ENCODE assay signal across 6 cellular contexts in the genomic region with DNA sequence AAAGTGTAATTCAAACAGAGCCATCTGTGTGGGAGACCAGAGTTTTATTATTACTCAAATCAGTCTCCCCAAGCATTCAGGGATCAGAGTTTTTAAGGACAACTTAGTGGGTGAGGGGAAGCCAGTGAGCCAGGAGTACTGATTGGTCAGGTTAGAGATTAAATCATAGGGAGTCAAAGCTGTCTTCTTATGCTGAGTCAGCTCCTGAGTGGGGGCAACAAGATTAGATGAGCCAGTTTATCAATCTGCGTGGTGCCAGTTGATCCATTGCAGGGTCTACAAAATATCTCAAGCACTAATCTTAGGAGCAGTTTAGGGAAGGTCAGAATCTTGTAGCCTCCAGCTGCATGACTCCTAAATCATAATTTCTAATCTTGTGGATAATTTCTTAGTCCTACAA.
DNase-seq lines count a peak whose midpoint lies in the region; ATAC-seq, FAIRE-seq and TF ChIP-seq lines count a peak whose summit lies in the region.
"Not testable (repeated sequence)": the region's sequence is repeated elsewhere in the genome, so short reads cannot be mapped to it uniquely, and the experiment has no call there.

No MANE protein-coding gene starts in this region.

- H4K8ac ChIP-seq in H9 (replicated peaks; ENCODE audit: insufficient read length, low read depth, low read length); H1 (ENCODE audit: extremely low read depth, insufficient read depth, low read length): not testable (repeated sequence)

- not testable (repeated sequence) for H2BK120ac ChIP-seq in H9 (ENCODE audit: low read depth, low read length, poor library complexity, severe bottlenecking); H1 (replicated peaks; ENCODE audit: low read depth, low read length)

- FAIRE-seq in A549 (lab: Jason Lieb, UNC); H1 (lab: Jason Lieb, UNC): not testable (repeated sequence)

- H3K27ac ChIP-seq in A549; H9 (ENCODE audit: insufficient read length, low read depth, low read length); H1 (ENCODE audit: low read depth, low read length); iPS-20b (ENCODE audit: low read length): not testable (repeated sequence)
- H3K27ac ChIP-seq in HUES64 (ENCODE audit: low read depth, low read length): peak overlapping the region; percentile 54; the same call in 1 of the 2 replicates

- H3K23ac ChIP-seq in H9 (ENCODE audit: insufficient read length, low read depth, low read length); H1 (ENCODE audit: insufficient read length): not testable (repeated sequence)

- POLR2A ChIA-PET in A549 (lab: Yijun Ruan, JAX); WTC11 (lab: Charles Lee); H1 (lab: Charles Lee; ENCODE audit: partially characterized antibody): not testable (repeated sequence)

- H3K23me2 ChIP-seq in H9 (ENCODE audit: insufficient read length, low read depth, low read length, poor library complexity, severe bottlenecking); H1 (ENCODE audit: low read depth, low read length): not testable (repeated sequence)

- ATAC-seq in A549, WTC11: not testable (repeated sequence)

- H3K4me3 ChIP-seq in A549; HUES64 (ENCODE audit: low read length); H1 (ENCODE audit: extremely low read depth in 1 of 4, insufficient read depth in 2 of 4, low read depth in 3 of 4, low read length in 4 of 4): not testable (repeated sequence)
- peak overlapping the region; percentile 13; the same call in 1 of the 2 replicates for H3K4me3 ChIP-seq in iPS-20b (ENCODE audit: low read length)

- H3K9me3 Mint-ChIP-seq in H9: peaks cover 62 to 65% of the 10 kb centered on the region in 2 experiments
- H3K9me3 Mint-ChIP-seq in WTC11: peaks cover 79% of the 10 kb centered on the region

- CTCF ChIA-PET in A549 (lab: Yijun Ruan, JAX) (interaction anchor here (1.4 kb wide), 1 partner anchor 25 kb away, joined by 3 read pairs; no protein-coding TSS in a partner anchor), WTC11 (lab: Charles Lee) (interaction anchor here (1.8 kb wide), 1 partner anchor 64 kb away, joined by 3 read pairs; no protein-coding TSS in a partner anchor), H1 (lab: Charles Lee; ENCODE audit: partially characterized antibody) (interaction anchor here (1.4 to 1.8 kb wide), 2 partner anchors 9 to 26 kb away, joined by 3 to 6 read pairs; no protein-coding TSS in a partner anchor)

- not testable (repeated sequence) for H3K9me3 ChIP-seq in A549
- H3K9me3 ChIP-seq in H9 (ENCODE audit: control insufficient read depth, low read depth, low read length): peaks cover 11% of the 10 kb centered on the region
- peaks cover 41% of the 10 kb centered on the region for H3K9me3 ChIP-seq in HUES64 (ENCODE audit: insufficient read depth, low read depth, low read length)
- peaks cover 26 to 28% of the 10 kb centered on the region in 2 experiments for H3K9me3 ChIP-seq in H1 (ENCODE audit: insufficient read depth in 2 of 2, low read depth in 1 of 2, low read length in 1 of 2)
- peaks cover 36% of the 10 kb centered on the region for H3K9me3 ChIP-seq in iPS-20b (ENCODE audit: insufficient read depth, low read depth, low read length)

- not testable (repeated sequence) for H2BK20ac ChIP-seq in H9 (ENCODE audit: low read depth, low read length, poor library complexity, severe bottlenecking); H1 (ENCODE audit: low read length)

- H3K79me1 ChIP-seq in H9 (ENCODE audit: insufficient read depth, low read depth, low read length, poor library complexity, severe bottlenecking); H1 (ENCODE audit: low read depth, low read length): not testable (repeated sequence)

- H3K36me3 Mint-ChIP-seq in H9 (ENCODE audit: insufficient read depth in 1 of 3, low read depth in 3 of 3) (peaks cover 40 to 73% (median 41%) of the 10 kb centered on the region in 3 experiments), WTC11 (peaks cover 66% of the 10 kb centered on the region)

- H3K56ac ChIP-seq in H9 (ENCODE audit: insufficient read length, low read depth, low read length); H1 (replicated peaks; ENCODE audit: insufficient read length, low read depth, low read length): not testable (repeated sequence)

- not testable (repeated sequence) for H3K4me2 ChIP-seq in A549; H9 (ENCODE audit: insufficient read depth, insufficient read length, low read length); H1 (ENCODE audit: insufficient read depth in 1 of 2, low read depth in 2 of 2, low read length in 2 of 2)

- H3K4me3 Mint-ChIP-seq in H9, WTC11: not testable (repeated sequence)

- peaks cover 18 to 23% of the 10 kb centered on the region in 2 experiments for H3K4me1 Mint-ChIP-seq in H9
- peaks cover 20% of the 10 kb centered on the region for H3K4me1 Mint-ChIP-seq in WTC11

- H3K79me2 ChIP-seq in H9 (ENCODE audit: insufficient read depth, low read length); H1 (ENCODE audit: control insufficient read depth in 1 of 2, insufficient read depth in 2 of 2, low read length in 2 of 2): not testable (repeated sequence)

- not testable (repeated sequence) for H2AFZ ChIP-seq in H9 (ENCODE audit: low read length); H1 (ENCODE audit: low read length)

- H4K20me1 ChIP-seq in H9 (ENCODE audit: control insufficient read depth, insufficient read depth, insufficient read length); H1 (replicated peaks in 1 of 2; ENCODE audit: control insufficient read depth in 1 of 2, insufficient read depth in 2 of 2, low read length in 2 of 2): not testable (repeated sequence)

- TF ChIP-seq RAD21 in A549 (conservative IDR thresholded peaks at IDR 0.05 in 1 of 2, IDR thresholded peaks at IDR 0.05 in 1 of 2); H1 (IDR thresholded peaks at IDR 0.05 in 1 of 2, conservative IDR thresholded peaks at IDR 0.05 in 1 of 2; ENCODE audit: low read depth in 2 of 2, low read length in 2 of 2): not testable (repeated sequence)

- not testable (repeated sequence) for H2BK15ac ChIP-seq in H9 (ENCODE audit: low read depth, low read length); H1 (ENCODE audit: low read length)

- not testable (repeated sequence) for H4K91ac ChIP-seq in H9 (ENCODE audit: insufficient read length, low read depth, low read length); H1 (replicated peaks; ENCODE audit: insufficient read length, low read length)

- not testable (repeated sequence) for H3K14ac ChIP-seq in H9 (ENCODE audit: insufficient read depth, low read length); H1 (ENCODE audit: insufficient read length)

- H2BK5ac ChIP-seq in H9 (ENCODE audit: insufficient read length, low read length); H1 (ENCODE audit: low read depth, low read length): not testable (repeated sequence)

- H2BK12ac ChIP-seq in H9 (ENCODE audit: insufficient read length, low read depth, low read length); H1 (ENCODE audit: low read depth, low read length): not testable (repeated sequence)

- H3K4me1 ChIP-seq in A549; H9 (ENCODE audit: insufficient read depth, low read length); HUES64 (ENCODE audit: insufficient read depth, low read length); H1 (replicated peaks in 1 of 4; ENCODE audit: control insufficient read depth in 3 of 4, insufficient read depth in 4 of 4, low read length in 3 of 4); iPS-20b (ENCODE audit: insufficient read depth, low read length): not testable (repeated sequence)

- TF ChIP-seq POLR2A in A549 (IDR thresholded peaks at IDR 0.05; ENCODE audit: low read length); H1 (IDR thresholded peaks at IDR 0.05; ENCODE audit: control extremely low read depth in 1 of 2, low read depth in 2 of 2, low read length in 2 of 2): not testable (repeated sequence)

- not testable (repeated sequence) for H3T11ph ChIP-seq in H9 (ENCODE audit: low read length)

- H3K9ac ChIP-seq in H9 (ENCODE audit: extremely low read depth, insufficient read length, low read length); HUES64 (ENCODE audit: low read depth, low read length); H1 (replicated peaks in 1 of 4; ENCODE audit: extremely low read depth in 1 of 4, low read depth in 3 of 4, low read length in 3 of 4); iPS-20b (ENCODE audit: low read depth, low read length): not testable (repeated sequence)

- not testable (repeated sequence) for H3K27me3 ChIP-seq in H9 (ENCODE audit: insufficient read depth, low read length); HUES64 (ENCODE audit: insufficient read depth, low read length); H1 (replicated peaks in 1 of 4; ENCODE audit: control insufficient read depth in 3 of 4, extremely low read depth in 1 of 4, insufficient read depth in 3 of 4, low read length in 3 of 4); iPS-20b (ENCODE audit: insufficient read depth, low read length)

- not testable (repeated sequence) for H4K5ac ChIP-seq in H9 (ENCODE audit: insufficient read length, low read depth, low read length)
- peak overlapping the region; percentile 6 for H4K5ac ChIP-seq in H1 (ENCODE audit: insufficient read length, low read depth, low read length)

- TF ChIP-seq CTCF in A549 (IDR thresholded peaks at IDR 0.05); H9 (conservative IDR thresholded peaks at IDR 0.05); WTC11 (IDR thresholded peaks at IDR 0.05); H1 (IDR thresholded peaks at IDR 0.05; ENCODE audit: control extremely low read depth in 1 of 3, insufficient read depth in 1 of 3, low read depth in 1 of 3, low read length in 3 of 3): not testable (repeated sequence)

- H2AK5ac ChIP-seq in H9 (ENCODE audit: insufficient read length, low read length); H1 (ENCODE audit: low read depth, low read length): not testable (repeated sequence)

- not testable (repeated sequence) for H3K36me3 ChIP-seq in HUES64 (ENCODE audit: insufficient read depth, low read length); H1 (ENCODE audit: control insufficient read depth in 2 of 4, insufficient read depth in 4 of 4, low read length in 3 of 4); iPS-20b (ENCODE audit: insufficient read depth, low read depth, low read length)

- H3K27ac Mint-ChIP-seq in H9: peak overlapping the region in 2 of 3 experiments; percentile 18 to 85; a peak in 3 of 7 replicates
- peak overlapping the region; percentile 81 for H3K27ac Mint-ChIP-seq in WTC11

- H3K4ac ChIP-seq in H9 (ENCODE audit: low read depth, low read length); H1 (replicated peaks; ENCODE audit: insufficient read length, low read depth, low read length): not testable (repeated sequence)

- H3K18ac ChIP-seq in H9 (ENCODE audit: insufficient read length, low read depth, low read length); H1 (ENCODE audit: extremely low read depth, low read length): not testable (repeated sequence)

- not testable (repeated sequence) for DNase-seq in A549 (ENCODE audit: low read depth in 1 of 2, low spot score in 1 of 2); H9; WTC11 (ENCODE audit: low spot score); H1 (ENCODE audit: low read depth in 1 of 2, low spot score in 2 of 2)

- WGBS in A549 (ENCODE audit: missing lambda C conversion rate): 0% methylated on average over 1 of the region's 1 CpG
- no CpG with 5 or more reads among the region's 1 CpG for WGBS in H9 (ENCODE audit: extremely low coverage, insufficient read length, low lambda C conversion rate)
- WGBS in HUES64: 94% methylated on average over 1 of the region's 1 CpG
- 88% methylated on average over 1 of the region's 1 CpG; no CpG with 5 or more reads in 1 of the 2 experiments for WGBS in H1 (ENCODE audit: extremely low coverage in 1 of 2, insufficient coverage in 1 of 2, insufficient read length in 1 of 2, insufficient replicate concordance in 2 of 2, low coverage in 1 of 2, low lambda C conversion rate in 2 of 2, missing lambda C conversion rate in 1 of 2), 2 experiments

- not testable (repeated sequence) for H3K27me3 Mint-ChIP-seq in H9 (ENCODE audit: low read depth); WTC11 (ENCODE audit: low read depth)

- not testable (repeated sequence) for TF ChIP-seq EP300 in A549 (IDR thresholded peaks at IDR 0.05); H1 (IDR thresholded peaks at IDR 0.05; ENCODE audit: borderline replicate concordance in 1 of 2, low read depth in 2 of 2, low read length in 2 of 2)
